Comparison of ENCODE assay signal across 8 cellular contexts in the genomic region with DNA sequence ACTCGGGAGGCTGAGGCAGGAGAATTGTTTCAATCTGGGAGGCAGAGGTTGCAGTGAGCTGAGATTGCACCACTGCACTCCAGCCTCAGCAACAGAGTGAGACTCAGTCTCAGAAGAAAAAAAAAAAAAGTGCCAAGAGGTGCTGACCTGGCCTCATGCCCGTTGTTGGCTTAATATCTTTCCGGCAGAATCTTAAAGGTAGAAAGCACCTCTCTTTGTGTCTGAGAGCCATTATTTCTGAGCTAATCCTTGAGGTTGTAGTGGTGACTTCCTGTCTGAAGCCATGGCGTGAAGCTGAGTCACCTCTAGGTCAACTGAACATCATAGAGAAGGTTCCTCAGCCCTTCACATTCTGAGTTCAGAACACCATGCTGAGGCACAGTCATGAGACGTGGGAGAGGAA.
DNase-seq lines count a peak whose midpoint lies in the region; ATAC-seq and TF ChIP-seq lines count a peak whose summit lies in the region.

No MANE protein-coding gene starts in this region.

- TF ChIP-seq CTCF in HFFc6 (IDR thresholded peaks at IDR 0.05) (no peak), foreskin keratinocyte (conservative IDR thresholded peaks at IDR 0.05) (no peak)

- peaks cover 39% of the 10 kb centered on the region for H3K4me1 Mint-ChIP-seq in HFFc6 (ENCODE audit: low read depth)

- ATAC-seq in foreskin keratinocyte (peak; percentile 48), HG03521 (IDR thresholded peaks at IDR 0.05; ENCODE audit: unreplicated experiment) (no peak)

- no peaks in the 10 kb centered on the region for H3K27me3 Mint-ChIP-seq in HFFc6 (ENCODE audit: insufficient read depth)

- no peak overlapping the region for H3K4me3 Mint-ChIP-seq in HFFc6

- H3K9me3 ChIP-seq in MG63: no peaks in the 10 kb centered on the region

- no peak overlapping the region for H3K4me3 ChIP-seq in MG63

- H3K9me3 Mint-ChIP-seq in HFFc6: no peaks in the 10 kb centered on the region

- DNase-seq in ELR (ENCODE audit: low read depth) (peak; percentile 85), HFFc6 (peak; percentile 59), RKO (ENCODE audit: low spot score) (peak; percentile 50), foreskin keratinocyte (peak in 1 of 2 donors; percentile 39), OCI-M2 (lab: John Stamatoyannopoulos, UW; ENCODE audit: unreplicated experiment) (no peak), MG63 (no peak), NCI-H1417 treated with DMSO at 0.1 percent for 48 hours (lab: John Stamatoyannopoulos, UW) (no peak)

- no peak overlapping the region for H3K27ac ChIP-seq in foreskin keratinocyte

- H3K27me3 ChIP-seq in foreskin keratinocyte (no peaks in the 10 kb centered on the region), MG63 (no peaks in the 10 kb centered on the region)

- H3K36me3 Mint-ChIP-seq in HFFc6 (ENCODE audit: low read depth): peaks cover 24% of the 10 kb centered on the region

- H3K4me1 ChIP-seq in foreskin keratinocyte: peaks cover 3% of the 10 kb centered on the region

- H3K27ac Mint-ChIP-seq in HFFc6: peak overlapping the region; percentile 86

- H3K36me3 ChIP-seq in MG63: peaks cover 12% of the 10 kb centered on the region

Comparison
In these comparisons a context has a peak if more than half of its experiments do, and no peak if none do; other contexts are left out.
1. DNase-seq: peak in ELR (single experiment), HFFc6 (single experiment) and RKO (single experiment); none in OCI-M2 (single experiment), MG63 (single experiment) and NCI-H1417 treated with DMSO at 0.1 percent for 48 hours (single experiment).